In the genomic region with DNA sequence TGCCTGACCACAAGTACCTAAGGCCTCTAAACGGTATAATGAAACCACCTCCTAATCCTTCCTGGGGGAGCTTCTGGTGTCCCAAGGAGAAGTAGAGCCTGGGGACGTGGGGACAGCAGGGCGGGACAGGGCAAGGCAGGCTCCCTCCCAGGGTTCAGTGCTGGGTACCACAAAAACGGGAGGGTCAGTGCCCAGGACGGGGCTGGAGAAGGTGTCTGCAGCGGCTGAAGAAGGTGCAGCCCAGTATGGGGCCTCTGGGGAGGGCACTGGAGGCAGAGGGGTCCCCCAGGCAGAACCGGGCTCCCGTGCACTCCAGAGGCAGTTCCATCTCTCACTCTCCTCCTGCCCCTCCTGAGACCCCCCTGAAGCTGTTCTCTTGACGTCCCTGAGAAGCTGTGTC, we compare ENCODE assay signal across 12 cellular contexts.
"Had no signal": no experiment of that assay in that cellular context is flagged by ENCODE, and none has a peak within 500 bp of the region (broad histone marks: within the 10 kb centered on the region; RNA-seq: fewer than 3 reads in every experiment).

No MANE protein-coding gene starts in this region.

- H3K9me3 ChIP-seq: psoas muscle, spleen had no signal

- H3K27me3 Mint-ChIP-seq: activated CD8-positive, alpha-beta memory T cell treated with anti-CD3 and anti-CD28 coated beads, Interleukin-2, amount 10 ng/mL, durations not matched to agents 7 days and 5 days; activated naive CD4-positive, alpha-beta T cell treated with anti-CD3 and anti-CD28 coated beads, Interleukin-2, amount 10 ng/mL, durations not matched to agents 7 days and 5 days; naive B cell had no signal

- DNase-seq: activated CD8-positive, alpha-beta memory T cell treated with anti-CD3 and anti-CD28 coated beads, Interleukin-2, amount 10 ng/mL, durations not matched to agents 7 days and 5 days; activated naive CD4-positive, alpha-beta T cell treated with anti-CD3 and anti-CD28 coated beads, Interleukin-2, amount 10 ng/mL, durations not matched to agents 7 days and 5 days; left colon; occipital lobe; psoas muscle; spleen; T1000 had no signal

- H3K9me3 Mint-ChIP-seq: activated naive CD4-positive, alpha-beta T cell treated with anti-CD3 and anti-CD28 coated beads, Interleukin-2, amount 10 ng/mL, durations not matched to agents 7 days and 5 days; activated T-helper 1 cell treated with anti-CD3 and anti-CD28 coated beads, Interleukin-12 subunit alpha, Interleukin-12 subunit beta, Interleukin-2, Interleukin-4 antibody, amounts not matched to agents 30 ng/mL and 10 ng/mL and 1 ng/mL, durations not matched to agents 14 hours and 24 hours and 36 hours; naive B cell had no signal

- H3K36me3 ChIP-seq: spleen had no signal

- H3K4me1 ChIP-seq: psoas muscle had no signal

- H3K4me3 Mint-ChIP-seq: activated CD8-positive, alpha-beta memory T cell treated with anti-CD3 and anti-CD28 coated beads, Interleukin-2, amount 10 ng/mL, durations not matched to agents 7 days and 5 days; activated naive CD4-positive, alpha-beta T cell treated with anti-CD3 and anti-CD28 coated beads, Interleukin-2, amount 10 ng/mL, durations not matched to agents 7 days and 5 days; activated T-helper 1 cell treated with anti-CD3 and anti-CD28 coated beads, Interleukin-12 subunit alpha, Interleukin-12 subunit beta, Interleukin-2, Interleukin-4 antibody, amounts not matched to agents 30 ng/mL and 10 ng/mL and 1 ng/mL, durations not matched to agents 14 hours and 24 hours and 36 hours had no signal

- H3K4me3 ChIP-seq: lung, psoas muscle had no signal

- H3K27me3 ChIP-seq: spleen had no signal

- H3K27ac Mint-ChIP-seq: activated CD8-positive, alpha-beta memory T cell treated with anti-CD3 and anti-CD28 coated beads, Interleukin-2, amount 10 ng/mL, durations not matched to agents 7 days and 5 days; activated naive CD4-positive, alpha-beta T cell treated with anti-CD3 and anti-CD28 coated beads, Interleukin-2, amount 10 ng/mL, durations not matched to agents 7 days and 5 days had no signal

- H3K27ac ChIP-seq: psoas muscle, VCaP had no signal

- H3K36me3 Mint-ChIP-seq: activated CD8-positive, alpha-beta memory T cell treated with anti-CD3 and anti-CD28 coated beads, Interleukin-2, amount 10 ng/mL, durations not matched to agents 7 days and 5 days; activated naive CD4-positive, alpha-beta T cell treated with anti-CD3 and anti-CD28 coated beads, Interleukin-2, amount 10 ng/mL, durations not matched to agents 7 days and 5 days; naive B cell had no signal

- ATAC-seq: activated CD8-positive, alpha-beta memory T cell treated with anti-CD3 and anti-CD28 coated beads, Interleukin-2, amount 10 ng/mL, durations not matched to agents 7 days and 5 days; esophagus mucosa; left colon; psoas muscle had no signal
